In genomic region chr9:96484521-96484931, GRCh38 we compare ENCODE assay signal across 11 cellular contexts. TPM values are rescaled to one million over a fixed set of nuclear protein-coding genes. Genes with fewer than 3 reads are reported as not detected.
DNase-seq lines count a peak whose midpoint lies in the region; ATAC-seq, FAIRE-seq and TF ChIP-seq lines count a peak whose summit lies in the region.
"Had no signal": no experiment of that assay in that cellular context is flagged by ENCODE, and none has a peak within 500 bp of the region (broad histone marks: within the 10 kb centered on the region; RNA-seq: fewer than 3 reads in every experiment).

No MANE protein-coding gene starts in this region.

- no peaks in the 10 kb centered on the region; a peak in 1 of 5 replicates for H3K27me3 ChIP-seq in K562 (ENCODE audit: control insufficient read depth in 2 of 2, insufficient read depth in 2 of 2, low read length in 2 of 2)
- no peaks in the 10 kb centered on the region for H3K27me3 ChIP-seq in SK-N-SH (ENCODE audit: insufficient read depth)

- H3K4me2 ChIP-seq in K562 (ENCODE audit: insufficient read depth, low read length) = no peak overlapping the region
- no peak overlapping the region for H3K4me2 ChIP-seq in SK-N-SH

- POLR2A ChIA-PET in K562 (lab: Yijun Ruan, JAX) = no interaction called here
- POLR2A ChIA-PET in activated CD4-positive, alpha-beta T cell treated with anti-CD3 and anti-CD28 coated beads, Interleukin-2, amount 10 ng/mL, durations not matched to agents 7 days and 5 days (lab: Charles Lee) = no interaction called here
- POLR2A ChIA-PET in SK-N-SH (lab: Yijun Ruan, JAX) = no interaction called here

- peak; percentile 81 for ATAC-seq in GM18519 (IDR thresholded peaks at IDR 0.05; ENCODE audit: low FRiP score, unreplicated experiment)
- ATAC-seq in GM21423 (IDR thresholded peaks at IDR 0.05; ENCODE audit: unreplicated experiment) = peak; percentile 96
- peak; percentile 92 for ATAC-seq in HG03139 (IDR thresholded peaks at IDR 0.05; ENCODE audit: unreplicated experiment)
- ATAC-seq in K562 = no peak; the same call in 2 of the 3 replicates
- ATAC-seq: natural killer cell had no signal

- peaks cover 17% of the 10 kb centered on the region for H3F3A ChIP-seq in SK-N-SH (replicated peaks; ENCODE audit: insufficient read depth)

- intact Hi-C loops in K562 (cut with micrococcal nuclease) = no loop called here

- peaks cover 3% of the 10 kb centered on the region for H3K4me1 Mint-ChIP-seq in activated CD4-positive, alpha-beta T cell treated with anti-CD3 and anti-CD28 coated beads, Interleukin-2, amount 10 ng/mL, durations not matched to agents 7 days and 5 days
- H3K4me1 Mint-ChIP-seq: natural killer cell had no signal

- DNase-seq in K562 (ENCODE audit: extremely low read depth in 1 of 4, low spot score in 3 of 4) = no peak
- no peak for DNase-seq in G401 (ENCODE audit: low spot score)
- DNase-seq in activated CD4-positive, alpha-beta T cell treated with anti-CD3 and anti-CD28 coated beads, Interleukin-2, amount 10 ng/mL, durations not matched to agents 7 days and 5 days = no peak
- no peak for DNase-seq in NCI-H2107 (lab: John Stamatoyannopoulos, UW)
- DNase-seq in SK-N-SH = no peak
- DNase-seq: natural killer cell, SW 1271 had no signal

- H3K27ac Mint-ChIP-seq in activated CD4-positive, alpha-beta T cell treated with anti-CD3 and anti-CD28 coated beads, Interleukin-2, amount 10 ng/mL, durations not matched to agents 7 days and 5 days = no peak overlapping the region
- H3K27ac Mint-ChIP-seq: natural killer cell had no signal

- CTCF ChIA-PET in K562 (lab: Yijun Ruan, JAX; ENCODE audit: low intra/inter-chr PET ratio) = no interaction called here
- CTCF ChIA-PET in activated CD4-positive, alpha-beta T cell treated with anti-CD3 and anti-CD28 coated beads, Interleukin-2, amount 10 ng/mL, durations not matched to agents 7 days and 5 days (lab: Charles Lee) = no interaction called here
- CTCF ChIA-PET in SK-N-SH (lab: Yijun Ruan, JAX) = no interaction called here

- H3K9me3 Mint-ChIP-seq in activated CD4-positive, alpha-beta T cell treated with anti-CD3 and anti-CD28 coated beads, Interleukin-2, amount 10 ng/mL, durations not matched to agents 7 days and 5 days = no peaks in the 10 kb centered on the region
- H3K9me3 Mint-ChIP-seq: natural killer cell had no signal

- peaks cover 0 to 3% of the 10 kb centered on the region in 2 experiments; a peak in 2 of 5 replicates for H3K4me1 ChIP-seq in K562 (replicated peaks in 1 of 2; ENCODE audit: control insufficient read depth in 2 of 2, insufficient read depth in 2 of 2, low read length in 2 of 2)
- peaks cover 13 to 27% of the 10 kb centered on the region in 2 experiments for H3K4me1 ChIP-seq in SK-N-SH (ENCODE audit: control insufficient read depth in 1 of 2, insufficient read depth in 2 of 2, low read depth in 1 of 2, low read length in 1 of 2)

- no peak for TF ChIP-seq POLR2A in K562 (conservative IDR thresholded peaks at IDR 0.05)

- H3K27me3 Mint-ChIP-seq in activated CD4-positive, alpha-beta T cell treated with anti-CD3 and anti-CD28 coated beads, Interleukin-2, amount 10 ng/mL, durations not matched to agents 7 days and 5 days = no peaks in the 10 kb centered on the region

- peaks cover 21% of the 10 kb centered on the region for H3K36me3 Mint-ChIP-seq in activated CD4-positive, alpha-beta T cell treated with anti-CD3 and anti-CD28 coated beads, Interleukin-2, amount 10 ng/mL, durations not matched to agents 7 days and 5 days (ENCODE audit: low read depth)
- H3K36me3 Mint-ChIP-seq: natural killer cell had no signal

- H3K27ac ChIP-seq in K562 (ENCODE audit: extremely low read depth, low read depth, low read length) = no peak overlapping the region
- H3K27ac ChIP-seq in SK-N-SH (ENCODE audit: low read depth in 2 of 2, low read length in 1 of 2) = no peak overlapping the region; a peak in 2 of 4 replicates

- H2AFZ ChIP-seq in K562 (ENCODE audit: low read depth, low read length) = no peak overlapping the region
- H2AFZ ChIP-seq in SK-N-SH (ENCODE audit: low read depth) = no peak overlapping the region

- H3K4me3 Mint-ChIP-seq in activated CD4-positive, alpha-beta T cell treated with anti-CD3 and anti-CD28 coated beads, Interleukin-2, amount 10 ng/mL, durations not matched to agents 7 days and 5 days = no peak overlapping the region
- H3K4me3 Mint-ChIP-seq: natural killer cell had no signal

- no peak for TF ChIP-seq RAD21 in K562 (CRISPR knock-in tag; conservative IDR thresholded peaks at IDR 0.05 in 1 of 2, IDR thresholded peaks at IDR 0.05 in 1 of 2)
- no peak for TF ChIP-seq RAD21 in SK-N-SH (IDR thresholded peaks at IDR 0.05; ENCODE audit: low read length)

- FAIRE-seq in K562 (lab: Jason Lieb, UNC) = no peak
- FAIRE-seq: G401.6 had no signal

- BruUV-seq in K562 (replicated peaks; lab: Mats Ljungman, UMichigan) = no TSS peak

- no peak for TF ChIP-seq CTCF in K562 (IDR thresholded peaks at IDR 0.05 in 2 of 3, conservative IDR thresholded peaks at IDR 0.05 in 1 of 3; ENCODE audit: insufficient read depth in 2 of 3, low read depth in 1 of 3, low read length in 3 of 3)
- TF ChIP-seq CTCF in SK-N-SH (IDR thresholded peaks at IDR 0.05) = no peak

- H3K4me3 ChIP-seq in K562 (no peak overlapping the region), SK-N-SH (ENCODE audit: low read depth in 2 of 2, low read length in 1 of 2) (no peak overlapping the region)

- H3K9me3 ChIP-seq in K562 (replicated peaks; ENCODE audit: control insufficient read depth, insufficient read depth, low read depth, low read length) (no peaks in the 10 kb centered on the region), SK-N-SH (no peaks in the 10 kb centered on the region)

- no peak overlapping the region for H3K9ac ChIP-seq in K562 (ENCODE audit: insufficient read depth in 1 of 2, low read depth in 2 of 2, low read length in 2 of 2)
- H3K9ac ChIP-seq in SK-N-SH = no peak overlapping the region

- H3K36me3 ChIP-seq in K562 (ENCODE audit: control insufficient read depth, insufficient read depth, low read length) (no peaks in the 10 kb centered on the region), SK-N-SH (replicated peaks in 1 of 2; ENCODE audit: control insufficient read depth in 1 of 2, insufficient read depth in 2 of 2, low read length in 1 of 2) (peaks cover 22 to 51% of the 10 kb centered on the region in 2 experiments)

- WGBS in K562 (ENCODE audit: insufficient coverage, low coverage, missing lambda C conversion rate) = 34% methylated on average over 4 of the region's 4 CpGs
- 89% methylated on average over 4 of the region's 4 CpGs for WGBS in SK-N-SH (ENCODE audit: low lambda C conversion rate)

- H3K79me2 ChIP-seq in K562 (ENCODE audit: control insufficient read depth, insufficient read depth, low read length) (no peaks in the 10 kb centered on the region), SK-N-SH (ENCODE audit: insufficient read depth) (peaks cover 3% of the 10 kb centered on the region; the same call in 1 of the 2 replicates)

- no peaks in the 10 kb centered on the region for H3K9me1 ChIP-seq in K562 (ENCODE audit: control insufficient read depth, insufficient read depth, low read length)

- no peaks in the 10 kb centered on the region for H4K20me1 ChIP-seq in K562 (replicated peaks; ENCODE audit: control insufficient read depth, insufficient read depth, low read length)
- H4K20me1 ChIP-seq in SK-N-SH (ENCODE audit: insufficient read depth) = no peaks in the 10 kb centered on the region

- H3K9me2 ChIP-seq in SK-N-SH = no peaks in the 10 kb centered on the region

- in situ Hi-C loops in K562 (cut with MboI) (no loop called here), G401 (cut with HindIII; ENCODE audit: low sequenced_read_pairs) (no loop called here)

- TF ChIP-seq EP300 in K562 (IDR thresholded peaks at IDR 0.05; ENCODE audit: low read length) (no peak), SK-N-SH (IDR thresholded peaks at IDR 0.05; ENCODE audit: borderline replicate concordance in 1 of 2, low read depth in 1 of 2, low read length in 1 of 2) (no peak)

TF ChIP-seq in K562, 482 proteins besides CTCF, POLR2A, EP300 and RAD21 (continues in another document):
- TF ChIP-seq ASH1L (IDR thresholded peaks at IDR 0.05; ENCODE audit: borderline replicate concordance, low read depth, partially characterized antibody) (no peak), ZNF140 (CRISPR knock-in tag; IDR thresholded peaks at IDR 0.05) (no peak)

TF ChIP-seq in SK-N-SH, 30 proteins besides CTCF, POLR2A, EP300 and RAD21 (continues in another document):
- TF ChIP-seq USF1 (IDR thresholded peaks at IDR 0.05; ENCODE audit: borderline replicate concordance, low read depth) (no peak), TCF12 (IDR thresholded peaks at IDR 0.05) (no peak), MXI1 (IDR thresholded peaks at IDR 0.05; ENCODE audit: low read depth, low read length) (no peak)

RNA-seq across cellular contexts. Expression of gene HABP4, which starts 34.6 kb away (rescaled TPM):
- total RNA-seq in K562 (2011; cell fraction: chromatin; rRNA removed; ENCODE audit: low replicate concordance) = 0.81 and 2.5 TPM in 2 replicates
- total RNA-seq in K562 (2011; cell fraction: nucleolus; rRNA removed) = 0.66 and 0.83 TPM in 2 replicates
- total RNA-seq in K562 (2011; cell fraction: nucleoplasm; rRNA removed) = 1.8 and 2.4 TPM in 2 replicates
- total RNA-seq in K562 (2014; rRNA removed) (1.9 and 2.0 TPM in 2 replicates), K562 (2014; rRNA removed; fragmentation: Illumina TruSeq; extraction: Trizol) (1.8 and 2.0 TPM in 2 replicates), K562 (2015; rRNA removed; fragmentation: Illumina TruSeq; extraction: Trizol) (1.3 and 1.9 TPM in 2 replicates), K562 (2021) (1.9 and 2.1 TPM in 2 replicates)
- polyA plus RNA-seq in K562 (2011; rRNA removed) (1.4 and 2.2 TPM in 2 replicates), K562 (2014; fragmentation: Illumina TruSeq; extraction: Trizol) (1.1 and 2.0 TPM in 2 replicates), K562 (2014; fragmentation: Nextera tagmentation; extraction: Ambion mirVana) (under 1 TPM; 0.38 to 0.52 TPM), K562 (2014; rRNA removed) (2.4 and 3.4 TPM in 2 replicates), SK-N-SH (2012; rRNA removed) (18.4 and 19.0 TPM in 2 replicates)
- 0.42 and 1.8 TPM in 2 replicates for polyA plus RNA-seq in K562 (2011; cell fraction: cytosol; rRNA removed)
- polyA plus RNA-seq in K562 (2011; cell fraction: nucleus; rRNA removed) = 0.85 and 1.7 TPM in 2 replicates
- 3.0 and 3.6 TPM in 2 replicates for polyA plus RNA-seq in K562 (2012)
- 0.70 and 1.3 TPM in 2 replicates for polyA minus RNA-seq in K562 (2011; rRNA and poly(A)+ RNA removed)
- 0.29 and 0.73 TPM in 2 replicates for polyA minus RNA-seq in K562 (2011; cell fraction: cytosol; rRNA and poly(A)+ RNA removed)
- 0.13 and 0.56 TPM in 2 replicates for polyA minus RNA-seq in K562 (2011; cell fraction: nucleus; rRNA and poly(A)+ RNA removed)
- total RNA-seq in G401 (2014; rRNA removed; shearing (Covaris generic)) = 66.0 and 78.9 TPM in 2 replicates
- 1 to 10 TPM; 5.0 to 6.1 TPM for total RNA-seq in activated CD4-positive, alpha-beta T cell treated with anti-CD3 and anti-CD28 coated beads, Interleukin-2, amount 10 ng/mL, durations not matched to agents 7 days and 5 days
- 23.8 and 31.6 TPM in 2 replicates for polyA plus RNA-seq in SK-N-SH (2012; cell fraction: cytosol; rRNA removed)
- 16.8 and 18.3 TPM in 2 replicates for polyA plus RNA-seq in SK-N-SH (2012; cell fraction: nucleus; rRNA removed)
